In genomic region chr16:5093081-5093480, GRCh38 we compare ENCODE assay signal across 7 cellular contexts. TPM values are rescaled to one million over a fixed set of nuclear protein-coding genes. Genes with fewer than 3 reads are reported as not detected.
"Had no signal": no experiment of that assay in that cellular context is flagged by ENCODE, and none has a peak within 500 bp of the region (broad histone marks: within the 10 kb centered on the region; RNA-seq: fewer than 3 reads in every experiment).

No MANE protein-coding gene starts in this region.

RNA-seq across cellular contexts. Expression of gene C16orf89, which starts 27.3 kb away (rescaled TPM):
- total RNA-seq: OCI-LY7, PC-3, PC-9, RPMI7951, SJCRH30, SJSA1 had no signal
- polyA plus RNA-seq: SK-N-SH had no signal
